In genomic region chr9:94908583-94909249, GRCh38 we compare ENCODE assay signal across 2 cellular contexts.
TF ChIP-seq lines count a peak whose summit lies in the region.

No MANE protein-coding gene starts in this region.

TF ChIP-seq in A549, 52 proteins besides CTCF, POLR2A, EP300 and RAD21 (continued from another document and continues in another):
- TF ChIP-seq PBX3 (IDR thresholded peaks at IDR 0.05) (peak; percentile 85), MYC (IDR thresholded peaks at IDR 0.05; ENCODE audit: borderline replicate concordance, low read length) (0 out of 2 replicates have a peak, but pooled peaks have one; percentile 1), TP53 (CRISPR knock-in tag; IDR thresholded peaks at IDR 0.05) (no peak), NFE2L2 (conservative IDR thresholded peaks at IDR 0.05; ENCODE audit: low read length) (no peak), TFCP2L1 (CRISPR knock-in tag; IDR thresholded peaks at IDR 0.05) (peak; percentile 79), BHLHE40 (IDR thresholded peaks at IDR 0.05; ENCODE audit: low read depth, low read length) (0 out of 2 replicates have a peak, but pooled peaks have one; percentile 11), NR3C1 (IDR thresholded peaks at IDR 0.05) (no peak), ZFP36 (IDR thresholded peaks at IDR 0.05; ENCODE audit: borderline replicate concordance, partially characterized antibody) (no peak), RNF2 (IDR thresholded peaks at IDR 0.05; ENCODE audit: borderline replicate concordance, low read depth) (no peak), HEYL (CRISPR knock-in tag; IDR thresholded peaks at IDR 0.05) (peak; percentile 93), HDAC2 (IDR thresholded peaks at IDR 0.05) (no peak), ZSCAN20 (CRISPR knock-in tag; IDR thresholded peaks at IDR 0.05) (peak; percentile 71; the same call in 1 of the 2 replicates), NPAS2 (CRISPR knock-in tag; IDR thresholded peaks at IDR 0.05; ENCODE audit: borderline replicate concordance) (0 out of 2 replicates have a peak, but pooled peaks have one; percentile 22), HOXB13 (CRISPR knock-in tag; IDR thresholded peaks at IDR 0.05; ENCODE audit: low read depth) (peak; percentile 57), PHF8 (IDR thresholded peaks at IDR 0.05; ENCODE audit: borderline replicate concordance, low read depth) (no peak), FOSL2 (IDR thresholded peaks at IDR 0.05) (peak; percentile 77), FOSL2 (CRISPR knock-in tag; IDR thresholded peaks at IDR 0.05) (peak; percentile 95), KDM5A (IDR thresholded peaks at IDR 0.05) (no peak), EHMT2 (IDR thresholded peaks at IDR 0.05; ENCODE audit: low read depth) (no peak), HES2 (IDR thresholded peaks at IDR 0.05) (no peak), ZNF302 (CRISPR knock-in tag; IDR thresholded peaks at IDR 0.05) (peak; percentile 66; the same call in 1 of the 2 replicates), MAFK (IDR thresholded peaks at IDR 0.05; ENCODE audit: partially characterized antibody) (peak; percentile 81), CEBPB (IDR thresholded peaks at IDR 0.05) (peak in 1 of 2 experiments; percentile 82; a peak in 2 of 4 replicates), CHD2 (IDR thresholded peaks at IDR 0.05; ENCODE audit: low read length, partially characterized antibody) (peak; percentile 20), CBX2 (IDR thresholded peaks at IDR 0.05; ENCODE audit: borderline replicate concordance, low read depth) (no peak), EHF (CRISPR knock-in tag; IDR thresholded peaks at IDR 0.05) (peak; percentile 86), HOXB5 (CRISPR knock-in tag; IDR thresholded peaks at IDR 0.05) (peak; percentile 91), BCL3 (IDR thresholded peaks at IDR 0.05) (peak; percentile 82; the same call in 2 of the 3 replicates), RARB (CRISPR knock-in tag; IDR thresholded peaks at IDR 0.05) (peak; percentile 80; the same call in 1 of the 2 replicates), CHD4 (IDR thresholded peaks at IDR 0.05; ENCODE audit: borderline replicate concordance) (no peak), RFX5 (IDR thresholded peaks at IDR 0.05) (no peak), RCOR1 (IDR thresholded peaks at IDR 0.05; ENCODE audit: low read depth, low read length) (no peak), ATOH8 (CRISPR knock-in tag; IDR thresholded peaks at IDR 0.05; ENCODE audit: low read depth) (peak; percentile 92), MAZ (IDR thresholded peaks at IDR 0.05; ENCODE audit: borderline replicate concordance, low read depth, low read length) (no peak), ESRRA (IDR thresholded peaks at IDR 0.05; ENCODE audit: borderline replicate concordance, low read length) (no peak), ELK1 (IDR thresholded peaks at IDR 0.05; ENCODE audit: low read depth, low read length) (no peak), USF2 (IDR thresholded peaks at IDR 0.05) (no peak), FOSB (CRISPR knock-in tag; IDR thresholded peaks at IDR 0.05) (peak; percentile 92), ZC3H11A (IDR thresholded peaks at IDR 0.05) (no peak)

TF ChIP-seq in SK-N-SH treated with all-trans-retinoic acid at 6 μM for 48 hours, 23 proteins besides CTCF, POLR2A, EP300 and RAD21 (continued from another document):
- TF ChIP-seq POU6F1 (CRISPR knock-in tag; IDR thresholded peaks at IDR 0.05; ENCODE audit: borderline replicate concordance, low read depth) (no peak; the same call in 1 of the 2 replicates), PPARA (CRISPR knock-in tag; IDR thresholded peaks at IDR 0.05; ENCODE audit: borderline replicate concordance) (no peak), TSHZ2 (CRISPR knock-in tag; IDR thresholded peaks at IDR 0.05) (peak; percentile 83), SNAI2 (CRISPR knock-in tag; IDR thresholded peaks at IDR 0.05) (no peak; the same call in 1 of the 2 replicates), TOX (CRISPR knock-in tag; IDR thresholded peaks at IDR 0.05; ENCODE audit: borderline replicate concordance) (no peak)
